Comparison of ENCODE assay signal across 21 cellular contexts in genomic region chr17:16909887-16910286, GRCh38.
"Had no signal": no experiment of that assay in that cellular context is flagged by ENCODE, and none has a peak within 500 bp of the region (broad histone marks: within the 10 kb centered on the region; RNA-seq: fewer than 3 reads in every experiment).

No MANE protein-coding gene starts in this region.

- H3K27ac ChIP-seq: body of pancreas, gastrocnemius medialis, lower lobe of right lung, prostate gland, transverse colon had no signal

- H3K36me3 ChIP-seq: gastrocnemius medialis, heart right ventricle, lower lobe of right lung, prostate gland, transverse colon had no signal

- DNase-seq: activated CD4-positive, alpha-beta T cell treated with anti-CD3 and anti-CD28 coated beads for 4 hours; activated CD8-positive, alpha-beta T cell treated with anti-CD3 and anti-CD28 coated beads for 36 hours; activated naive CD8-positive, alpha-beta T cell treated with anti-CD3 and anti-CD28 coated beads for 36 hours; amygdala; body of pancreas; cortex of kidney; effector memory CD8-positive, alpha-beta T cell; erythroblast; gastrocnemius medialis; heart right ventricle; left colon; lower lobe of right lung; mucosa of descending colon; right cardiac atrium; stimulated activated CD4-positive, alpha-beta T cell treated with anti-CD3 and anti-CD28 coated beads, Interleukin-4, amount 100 ng/mL, for 4 hours; stimulated activated CD8-positive, alpha-beta memory T cell treated with anti-CD3 and anti-CD28 coated beads, Interleukin-4, amount 100 ng/mL, for 48 hours; stimulated activated naive CD4-positive, alpha-beta T cell treated with Interleukin-2 at 50 U/mL for 16 hours; substantia nigra had no signal

- H3K9me3 ChIP-seq: body of pancreas, gastrocnemius medialis, heart right ventricle, lower lobe of right lung, mucosa of descending colon, prostate gland, transverse colon had no signal

- H3K4me1 ChIP-seq: body of pancreas, gastrocnemius medialis, lower lobe of right lung, prostate gland, transverse colon had no signal

- H3K27me3 ChIP-seq: body of pancreas, gastrocnemius medialis had no signal

- H3K4me3 ChIP-seq: body of pancreas, gastrocnemius medialis, heart right ventricle, lower lobe of right lung, mucosa of descending colon, prostate gland, skin epidermis, transverse colon had no signal
